Comparison of ENCODE assay signal across 8 cellular contexts in genomic region chr19:7902796-7903243, GRCh38. TPM values are rescaled to one million over a fixed set of nuclear protein-coding genes. Genes with fewer than 3 reads are reported as not detected.
DNase-seq lines count a peak whose midpoint lies in the region; ATAC-seq, FAIRE-seq and TF ChIP-seq lines count a peak whose summit lies in the region.

No MANE protein-coding gene starts in this region.

- intact Hi-C loops in endothelial cell of umbilical vein (cut with micrococcal nuclease): loop anchor here (1.0 kb wide), 4 partner anchors 15 to 50 kb away; partner anchors contain the start of genes LRRC8E and SNAPC2

- H3K9me1 ChIP-seq in endothelial cell of umbilical vein (replicated peaks; ENCODE audit: control insufficient read depth, extremely low read depth, insufficient read depth, low read length): no peaks in the 10 kb centered on the region

- CTCF ChIA-PET in endothelial cell of umbilical vein (lab: Charles Lee): interaction anchor here (0.6 to 2.2 kb wide), 14 partner anchors 13 to 334 kb away, joined by 3 to 17 read pairs (median 3); partner anchors contain the start of genes SNAPC2, TIMM44 and TRAPPC5

- TF ChIP-seq CTCF in OCI-LY1 (IDR thresholded peaks at IDR 0.05; ENCODE audit: low read length) (no peak), endothelial cell of umbilical vein (IDR thresholded peaks at IDR 0.05; ENCODE audit: extremely low read depth in 1 of 2, insufficient read depth in 1 of 2, low read depth in 1 of 2, low read length in 2 of 2) (no peak), parathyroid adenoma (IDR thresholded peaks at IDR 0.05) (no peak)

- H3K9me2 ChIP-seq in OCI-LY1 (ENCODE audit: low read depth, low read length): no peaks in the 10 kb centered on the region

- H3K9ac ChIP-seq in OCI-LY1 (ENCODE audit: low read length) (peak overlapping the region; percentile 75), endothelial cell of umbilical vein (replicated peaks; ENCODE audit: extremely low read depth, insufficient read depth, low read length) (peak overlapping the region; percentile 52), parathyroid adenoma (no peak overlapping the region)

- H3K27me3 ChIP-seq in OCI-LY1 (ENCODE audit: insufficient read depth, low read length) (no peaks in the 10 kb centered on the region), endothelial cell of umbilical vein (ENCODE audit: control insufficient read depth in 2 of 2, insufficient read depth in 2 of 2, low read length in 2 of 2) (no peaks in the 10 kb centered on the region), parathyroid adenoma (ENCODE audit: control insufficient read depth, insufficient read depth, low read length) (no peaks in the 10 kb centered on the region)

- H3F3A ChIP-seq in OCI-LY1 (ENCODE audit: insufficient read depth, low read length): no peaks in the 10 kb centered on the region

- H3K4me3 ChIP-seq in OCI-LY1 (ENCODE audit: low read depth, low read length, poor library complexity, severe bottlenecking): peak overlapping the region; percentile 69
- H3K4me3 ChIP-seq in endothelial cell of umbilical vein (replicated peaks in 1 of 3; ENCODE audit: insufficient read depth in 1 of 3, low read depth in 1 of 3, low read length in 3 of 3): peak overlapping the region; percentile 6 to 48 (median 36)
- peak overlapping the region; percentile 94 for H3K4me3 ChIP-seq in parathyroid adenoma (ENCODE audit: low read depth, low read length)

- H3K79me2 ChIP-seq in OCI-LY1 (ENCODE audit: insufficient read depth, low read length) (peaks cover 9% of the 10 kb centered on the region), endothelial cell of umbilical vein (ENCODE audit: control insufficient read depth, insufficient read depth, low read length) (peaks cover 28% of the 10 kb centered on the region), parathyroid adenoma (peaks cover 34% of the 10 kb centered on the region)

- H4K20me1 ChIP-seq in OCI-LY1 (ENCODE audit: insufficient read depth, low read length): no peaks in the 10 kb centered on the region
- H4K20me1 ChIP-seq in endothelial cell of umbilical vein (replicated peaks; ENCODE audit: control insufficient read depth, extremely low read depth, insufficient read depth, low read length): no peaks in the 10 kb centered on the region

- H2AFZ ChIP-seq in OCI-LY1 (ENCODE audit: low read length) (no peak overlapping the region), endothelial cell of umbilical vein (ENCODE audit: low read depth, low read length) (peak overlapping the region; percentile 62), parathyroid adenoma (peak overlapping the region; percentile 87)

- FAIRE-seq in endothelial cell of umbilical vein (lab: Jason Lieb, UNC): no peak
- no peak for FAIRE-seq in frontal cortex (lab: Jason Lieb, UNC)

- POLR2A ChIA-PET in endothelial cell of umbilical vein (lab: Charles Lee): interaction anchor here (0.9 to 1.0 kb wide), 2 partner anchors 9 to 18 kb away, joined by 3 to 13 read pairs; partner anchors contain the start of gene SNAPC2

- H3K4me1 ChIP-seq in OCI-LY1 (ENCODE audit: insufficient read depth, low read length, severe bottlenecking): peaks cover 22% of the 10 kb centered on the region
- peaks cover 16% of the 10 kb centered on the region for H3K4me1 ChIP-seq in endothelial cell of umbilical vein (ENCODE audit: control insufficient read depth, extremely low read depth, insufficient read depth, low read length)
- peaks cover 20% of the 10 kb centered on the region for H3K4me1 ChIP-seq in parathyroid adenoma

- no peak for DNase-seq in endothelial cell of umbilical vein (ENCODE audit: low read depth, low spot score)
- no peak for DNase-seq in AG08396 (ENCODE audit: low spot score)
- DNase-seq in frontal cortex (ENCODE audit: low spot score in 2 of 2): no peak
- DNase-seq in NCI-H128 (lab: John Stamatoyannopoulos, UW; ENCODE audit: unreplicated experiment): no peak

- H3K27ac ChIP-seq in OCI-LY1 (ENCODE audit: low read depth, low read length, poor library complexity, severe bottlenecking): no peak overlapping the region
- H3K27ac ChIP-seq in endothelial cell of umbilical vein (ENCODE audit: insufficient read depth, low read depth, low read length): peak overlapping the region; percentile 16
- H3K27ac ChIP-seq in parathyroid adenoma: peak overlapping the region; percentile 66

- TSS peak; percentile 93 for BruUV-seq in endothelial cell of umbilical vein (replicated peaks; lab: Mats Ljungman, UMichigan)

- TF ChIP-seq POLR2A in endothelial cell of umbilical vein (IDR thresholded peaks at IDR 0.05; ENCODE audit: low read depth, low read length): no peak

- ATAC-seq in GM21529 (IDR thresholded peaks at IDR 0.05; ENCODE audit: unreplicated experiment) (peak; percentile 3), HG02870 (IDR thresholded peaks at IDR 0.05; ENCODE audit: unreplicated experiment) (no peak)

- H3K4me2 ChIP-seq in OCI-LY1 (ENCODE audit: low read length) (peak overlapping the region; percentile 83), endothelial cell of umbilical vein (ENCODE audit: insufficient read depth, low read length) (peak overlapping the region; percentile 52), parathyroid adenoma (ENCODE audit: low read length) (peak overlapping the region; percentile 87)

- H3K36me3 ChIP-seq in OCI-LY1 (ENCODE audit: insufficient read depth, low read length) (peaks cover 8% of the 10 kb centered on the region; the same call in 1 of the 2 replicates), endothelial cell of umbilical vein (ENCODE audit: control insufficient read depth in 2 of 2, extremely low read depth in 1 of 2, insufficient read depth in 2 of 2, low read length in 2 of 2) (no peaks in the 10 kb centered on the region), parathyroid adenoma (ENCODE audit: control insufficient read depth, insufficient read depth, low read length) (no peaks in the 10 kb centered on the region)

- no peaks in the 10 kb centered on the region for H3K9me3 ChIP-seq in OCI-LY1 (ENCODE audit: low read length)
- no peaks in the 10 kb centered on the region for H3K9me3 ChIP-seq in endothelial cell of umbilical vein (replicated peaks; ENCODE audit: control insufficient read depth, insufficient read depth, low read length)
- no peaks in the 10 kb centered on the region for H3K9me3 ChIP-seq in parathyroid adenoma (ENCODE audit: control insufficient read depth, low read length)

- dilution Hi-C loops in endothelial cell of umbilical vein (cut with MboI; ENCODE audit: extremely low pct_ligation_motif_present, low sequenced_read_pairs): no loop called here

RNA-seq across cellular contexts. Expression of gene MAP2K7, which starts 0.9 kb away (rescaled TPM):
- total RNA-seq in endothelial cell of umbilical vein (31.6 and 36.0 TPM in 2 replicates), frontal cortex (5.7 TPM)
- 13.8 and 14.0 TPM in 2 replicates for polyA plus RNA-seq in endothelial cell of umbilical vein
- 8.8 and 12.6 TPM in 2 replicates for polyA plus RNA-seq in endothelial cell of umbilical vein (2011; cell fraction: cytosol; rRNA removed)
- polyA plus RNA-seq in endothelial cell of umbilical vein (2011; cell fraction: nucleus; rRNA removed): 45.9 and 51.2 TPM in 2 replicates
- 16.2 and 21.2 TPM in 2 replicates for polyA plus RNA-seq in endothelial cell of umbilical vein (2012)
- polyA minus RNA-seq in endothelial cell of umbilical vein: 11.8 and 14.7 TPM in 2 replicates
- 15.1 TPM for polyA minus RNA-seq in endothelial cell of umbilical vein (2011; cell fraction: cytosol; rRNA and poly(A)+ RNA removed)
- 16.2 and 23.8 TPM in 2 replicates for polyA minus RNA-seq in endothelial cell of umbilical vein (2011; cell fraction: nucleus; rRNA and poly(A)+ RNA removed)

RNA-seq across cellular contexts. Expression of gene TGFBR3L, which starts 11.8 kb away (rescaled TPM):
- total RNA-seq in endothelial cell of umbilical vein (1.2 TPM in 1 of 2 replicates, not detected in the other), frontal cortex (not detected)
- polyA plus RNA-seq in endothelial cell of umbilical vein: 0.35 and 0.81 TPM in 2 replicates
- not detected in 2 replicates for polyA plus RNA-seq in endothelial cell of umbilical vein (2011; cell fraction: cytosol; rRNA removed)
- 0.16 TPM in 1 of 2 replicates, not detected in the other for polyA plus RNA-seq in endothelial cell of umbilical vein (2011; cell fraction: nucleus; rRNA removed)
- polyA plus RNA-seq in endothelial cell of umbilical vein (2012): 1.2 TPM in 1 of 2 replicates, not detected in the other
- not detected in 2 replicates for polyA minus RNA-seq in endothelial cell of umbilical vein
- 9.8 TPM for polyA minus RNA-seq in endothelial cell of umbilical vein (2011; cell fraction: cytosol; rRNA and poly(A)+ RNA removed)
- 0.48 TPM in 1 of 2 replicates, not detected in the other for polyA minus RNA-seq in endothelial cell of umbilical vein (2011; cell fraction: nucleus; rRNA and poly(A)+ RNA removed)

RNA-seq across cellular contexts. Expression of gene LRRC8E, which starts 14.5 kb away (rescaled TPM):
- total RNA-seq in endothelial cell of umbilical vein: 1.6 and 1.8 TPM in 2 replicates
- polyA plus RNA-seq in endothelial cell of umbilical vein: 1.1 and 1.3 TPM in 2 replicates
- polyA plus RNA-seq in endothelial cell of umbilical vein (2011; cell fraction: cytosol; rRNA removed): 0.75 and 0.87 TPM in 2 replicates
- polyA plus RNA-seq in endothelial cell of umbilical vein (2011; cell fraction: nucleus; rRNA removed): 0.71 and 1.2 TPM in 2 replicates
- polyA plus RNA-seq in endothelial cell of umbilical vein (2012): 2.2 and 2.4 TPM in 2 replicates
- polyA minus RNA-seq in endothelial cell of umbilical vein: 2.1 and 3.2 TPM in 2 replicates
- polyA minus RNA-seq in endothelial cell of umbilical vein (2011; cell fraction: cytosol; rRNA and poly(A)+ RNA removed): 5.0 TPM
- 0.87 and 1.2 TPM in 2 replicates for polyA minus RNA-seq in endothelial cell of umbilical vein (2011; cell fraction: nucleus; rRNA and poly(A)+ RNA removed)
- total RNA-seq in frontal cortex: not detected

RNA-seq across cellular contexts. Expression of gene SNAPC2, which starts 17.3 kb away (rescaled TPM):
- total RNA-seq in endothelial cell of umbilical vein (23.7 and 29.2 TPM in 2 replicates), frontal cortex (4.9 TPM)
- polyA plus RNA-seq in endothelial cell of umbilical vein: 25.8 and 33.0 TPM in 2 replicates
- polyA plus RNA-seq in endothelial cell of umbilical vein (2011; cell fraction: cytosol; rRNA removed): 16.5 and 22.3 TPM in 2 replicates
- 9.7 and 11.4 TPM in 2 replicates for polyA plus RNA-seq in endothelial cell of umbilical vein (2011; cell fraction: nucleus; rRNA removed)
- 27.3 and 36.7 TPM in 2 replicates for polyA plus RNA-seq in endothelial cell of umbilical vein (2012)
- polyA minus RNA-seq in endothelial cell of umbilical vein: 7.7 and 7.8 TPM in 2 replicates
- polyA minus RNA-seq in endothelial cell of umbilical vein (2011; cell fraction: cytosol; rRNA and poly(A)+ RNA removed): 7.9 TPM
- 2.5 and 5.2 TPM in 2 replicates for polyA minus RNA-seq in endothelial cell of umbilical vein (2011; cell fraction: nucleus; rRNA and poly(A)+ RNA removed)

RNA-seq across cellular contexts. Expression of gene CTXN1, which starts 23.1 kb away (rescaled TPM):
- total RNA-seq in endothelial cell of umbilical vein (27.6 and 31.1 TPM in 2 replicates), frontal cortex (9.4 TPM)
- 16.0 and 25.6 TPM in 2 replicates for polyA plus RNA-seq in endothelial cell of umbilical vein
- 7.2 and 11.6 TPM in 2 replicates for polyA plus RNA-seq in endothelial cell of umbilical vein (2011; cell fraction: cytosol; rRNA removed)
- polyA plus RNA-seq in endothelial cell of umbilical vein (2011; cell fraction: nucleus; rRNA removed): 4.2 and 4.6 TPM in 2 replicates
- polyA plus RNA-seq in endothelial cell of umbilical vein (2012): 12.6 and 33.1 TPM in 2 replicates
- polyA minus RNA-seq in endothelial cell of umbilical vein: 2.4 and 2.9 TPM in 2 replicates
- 14.6 TPM for polyA minus RNA-seq in endothelial cell of umbilical vein (2011; cell fraction: cytosol; rRNA and poly(A)+ RNA removed)
- 1.6 and 5.6 TPM in 2 replicates for polyA minus RNA-seq in endothelial cell of umbilical vein (2011; cell fraction: nucleus; rRNA and poly(A)+ RNA removed)

Comparison
In these comparisons a context has a peak if more than half of its experiments do, and no peak if none do; other contexts are left out.
1. H3K4me3 ChIP-seq: peak in every context shown above with its lines; median percentile 94 in parathyroid adenoma; 69 in OCI-LY1; 36 in endothelial cell of umbilical vein.